26 cellular contexts compared by ENCODE assay signal in genomic region chr15:90939756-90940155, GRCh38.
"Had no signal": no experiment of that assay in that cellular context is flagged by ENCODE, and none has a peak within 500 bp of the region (broad histone marks: within the 10 kb centered on the region; RNA-seq: fewer than 3 reads in every experiment).

No MANE protein-coding gene starts in this region.

- H3K9me3 ChIP-seq: heart left ventricle, left lung, lower lobe of right lung, ovary, suprapubic skin, thoracic aorta, tibial artery, upper lobe of right lung had no signal

- H3K4me3 Mint-ChIP-seq: natural killer cell; nephron progenitor cell; stimulated activated memory B cell treated with anti-CD40 and anti-IgM and Interleukin-4, amounts not matched to agents 10 μg/mL and 1 μg/mL and 100 μg/mL, for 72 hours; stimulated activated naive CD8-positive, alpha-beta T cell treated with anti-CD3 and anti-CD28 coated beads, Interleukin-15, Interleukin-2, amounts not matched to agents 100 ng/mL and 50 ng/mL, for 24 hours had no signal

- H3K27ac Mint-ChIP-seq: natural killer cell; nephron progenitor cell; progenitor cell of endocrine pancreas; stimulated activated memory B cell treated with anti-CD40 and anti-IgM and Interleukin-4, amounts not matched to agents 10 μg/mL and 1 μg/mL and 100 μg/mL, for 72 hours; stimulated activated naive CD8-positive, alpha-beta T cell treated with anti-CD3 and anti-CD28 coated beads, Interleukin-15, Interleukin-2, amounts not matched to agents 100 ng/mL and 50 ng/mL, for 24 hours had no signal

- H3K4me3 ChIP-seq: heart left ventricle, hepatocyte, left lung, lower lobe of right lung, ovary, skin epidermis, suprapubic skin, thoracic aorta, tibial artery, upper lobe of right lung had no signal

- H3K27ac ChIP-seq: heart left ventricle, hepatocyte, left lung, lower lobe of right lung, ovary, skin epidermis, suprapubic skin, thoracic aorta, tibial artery, upper lobe of right lung had no signal

- H3K9me3 Mint-ChIP-seq: naive B cell; natural killer cell; nephron progenitor cell; stimulated activated memory B cell treated with anti-CD40 and anti-IgM and Interleukin-4, amounts not matched to agents 10 μg/mL and 1 μg/mL and 100 μg/mL, for 72 hours; stimulated activated naive CD8-positive, alpha-beta T cell treated with anti-CD3 and anti-CD28 coated beads, Interleukin-15, Interleukin-2, amounts not matched to agents 100 ng/mL and 50 ng/mL, for 24 hours had no signal

- H3K27me3 Mint-ChIP-seq: naive B cell; progenitor cell of endocrine pancreas; stimulated activated memory B cell treated with anti-CD40 and anti-IgM and Interleukin-4, amounts not matched to agents 10 μg/mL and 1 μg/mL and 100 μg/mL, for 72 hours; stimulated activated naive CD8-positive, alpha-beta T cell treated with anti-CD3 and anti-CD28 coated beads, Interleukin-15, Interleukin-2, amounts not matched to agents 100 ng/mL and 50 ng/mL, for 24 hours had no signal

- ATAC-seq: heart left ventricle; left colon; left lung; lower lobe of right lung; natural killer cell; right cardiac atrium; sciatic nerve; stimulated activated memory B cell treated with anti-CD40 and anti-IgM and Interleukin-4, amounts not matched to agents 10 μg/mL and 1 μg/mL and 100 μg/mL, for 72 hours; upper lobe of right lung had no signal

- H3K36me3 Mint-ChIP-seq: natural killer cell had no signal

- H3K27me3 ChIP-seq: heart left ventricle, hepatocyte, left lung, ovary, suprapubic skin, tibial artery, upper lobe of right lung had no signal

- DNase-seq: glutamatergic neuron; heart left ventricle; islet precursor cell; kidney glomerular epithelial cell; left colon; lower lobe of right lung; mammary epithelial cell; mesenchymal stem cell; naive B cell; natural killer cell; nephron progenitor cell; ovary; stimulated activated CD4-positive, alpha-beta T cell treated with anti-CD3 and anti-CD28 coated beads, Interleukin-4, amount 100 ng/mL, for 24 hours; tibial artery; trophoblast cell; upper lobe of right lung had no signal
